16 cellular contexts compared by ENCODE assay signal in the genomic region with DNA sequence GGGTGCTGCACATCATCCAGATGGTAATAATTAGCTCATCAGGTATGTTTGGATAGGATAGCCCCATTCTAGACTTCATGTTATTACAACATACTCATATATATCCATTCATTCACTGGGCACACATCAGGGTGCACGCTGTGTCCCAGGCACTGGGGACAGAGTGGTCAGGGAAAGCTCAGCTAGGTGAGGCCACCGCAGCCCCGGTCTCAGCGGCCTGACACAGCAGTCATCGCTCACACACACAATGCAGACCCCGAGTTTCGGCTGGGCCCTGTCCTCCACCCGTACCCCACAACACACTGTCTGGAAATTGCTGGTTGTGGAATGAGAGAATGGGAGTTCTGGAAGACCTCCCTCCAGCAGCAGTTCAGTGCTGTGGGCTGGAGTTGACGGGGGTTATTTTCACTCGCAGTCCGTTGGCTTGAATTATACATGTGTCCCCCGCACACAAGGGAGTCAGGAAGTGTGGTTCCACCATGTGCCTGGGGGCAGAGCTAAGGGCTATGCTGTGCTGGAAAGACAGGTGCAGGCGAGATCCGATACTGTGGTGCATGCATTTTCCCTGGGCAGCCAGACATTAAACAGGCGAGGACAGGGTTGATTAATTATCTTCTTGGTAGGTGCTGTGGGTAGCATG.
"Had no signal": no experiment of that assay in that cellular context is flagged by ENCODE, and none has a peak within 500 bp of the region (broad histone marks: within the 10 kb centered on the region; RNA-seq: fewer than 3 reads in every experiment).

No MANE protein-coding gene starts in this region.

- H3K4me1 Mint-ChIP-seq: activated CD4-positive, alpha-beta T cell treated with anti-CD3 and anti-CD28 coated beads for 36 hours; activated naive CD4-positive, alpha-beta T cell treated with anti-CD3 and anti-CD28 coated beads, Interleukin-2, amount 50 U/mL, for 24 hours; naive B cell had no signal

- ATAC-seq: activated CD4-positive, alpha-beta T cell treated with anti-CD3 and anti-CD28 coated beads for 36 hours; esophagus mucosa; left lung; pancreas had no signal

- H3K27ac ChIP-seq: adrenal gland, hepatocyte, left lung, pancreas, tibial artery, uterus had no signal

- H3K27me3 Mint-ChIP-seq: activated CD4-positive, alpha-beta memory T cell treated with anti-CD3 and anti-CD28 coated beads for 36 hours; activated CD4-positive, alpha-beta T cell treated with anti-CD3 and anti-CD28 coated beads for 36 hours; activated naive CD4-positive, alpha-beta T cell treated with anti-CD3 and anti-CD28 coated beads, Interleukin-2, amount 50 U/mL, for 24 hours had no signal

- H3K36me3 Mint-ChIP-seq: activated naive CD4-positive, alpha-beta T cell treated with anti-CD3 and anti-CD28 coated beads, Interleukin-2, amount 50 U/mL, for 24 hours had no signal

- H3K27ac Mint-ChIP-seq: activated CD4-positive, alpha-beta memory T cell treated with anti-CD3 and anti-CD28 coated beads for 36 hours; activated CD4-positive, alpha-beta T cell treated with anti-CD3 and anti-CD28 coated beads for 36 hours; activated naive CD4-positive, alpha-beta T cell treated with anti-CD3 and anti-CD28 coated beads, Interleukin-2, amount 50 U/mL, for 24 hours; activated T-cell treated with anti-CD3 and anti-CD28 coated beads, Interleukin-2, amount 50 U/mL, for 24 hours; naive B cell had no signal

- DNase-seq: activated CD4-positive, alpha-beta memory T cell treated with anti-CD3 and anti-CD28 coated beads for 36 hours; activated CD4-positive, alpha-beta T cell treated with anti-CD3 and anti-CD28 coated beads for 36 hours; activated T-cell treated with anti-CD3 and anti-CD28 coated beads, Interleukin-2, amount 50 U/mL, for 24 hours; adrenal gland; islet precursor cell; left lung; mammary epithelial cell; naive B cell; stimulated activated CD4-positive, alpha-beta T cell treated with anti-CD3 and anti-CD28 coated beads, Interleukin-2, amount 100 ng/mL, for 48 hours; stimulated activated naive CD4-positive, alpha-beta T cell; tibial artery; uterus had no signal

- H3K4me3 Mint-ChIP-seq: activated CD4-positive, alpha-beta memory T cell treated with anti-CD3 and anti-CD28 coated beads for 36 hours; activated CD4-positive, alpha-beta T cell treated with anti-CD3 and anti-CD28 coated beads for 36 hours; activated naive CD4-positive, alpha-beta T cell treated with anti-CD3 and anti-CD28 coated beads, Interleukin-2, amount 50 U/mL, for 24 hours; activated T-cell treated with anti-CD3 and anti-CD28 coated beads, Interleukin-2, amount 50 U/mL, for 24 hours had no signal
